ENCODE assay signal across 18 cellular contexts in genomic region chr4:6392407-6392806, GRCh38.
DNase-seq lines count a peak whose midpoint lies in the region; ATAC-seq lines count a peak whose summit lies in the region.
"Had no signal": no experiment of that assay in that cellular context is flagged by ENCODE, and none has a peak within 500 bp of the region (broad histone marks: within the 10 kb centered on the region; RNA-seq: fewer than 3 reads in every experiment).

No MANE protein-coding gene starts in this region.

- H3K4me3 ChIP-seq in esophagus (ENCODE audit: low read depth in 1 of 2, low read length in 2 of 2), result no peak overlapping the region
- H3K4me3 ChIP-seq: BLaER1 had no signal

- H3K36me3 ChIP-seq in esophagus (ENCODE audit: control insufficient read depth in 2 of 2, insufficient read depth in 2 of 2, low read length in 1 of 2), result no peaks in the 10 kb centered on the region
- H3K36me3 ChIP-seq: BLaER1 had no signal

- no peaks in the 10 kb centered on the region for H3K9me3 ChIP-seq in esophagus (ENCODE audit: control insufficient read depth in 2 of 2, insufficient read depth in 1 of 2, low read depth in 1 of 2, low read length in 1 of 2)
- H3K9me3 ChIP-seq: BLaER1, Caco-2 had no signal

- intact Hi-C loops in left ventricle myocardium superior (cut with micrococcal nuclease) (no loop called here), Right ventricle myocardium superior (cut with DNase I) (no loop called here)

- H3K27ac ChIP-seq in cingulate gyrus (ENCODE audit: low read depth, low read length) (peak overlapping the region; percentile 60), esophagus (ENCODE audit: low read depth in 2 of 2, low read length in 1 of 2) (peak overlapping the region; percentile 82 to 88)
- H3K27ac ChIP-seq: 22Rv1, BLaER1, C4-2B had no signal

- H3K27me3 ChIP-seq in esophagus (ENCODE audit: control insufficient read depth in 1 of 2, insufficient read depth in 2 of 2, low read length in 2 of 2), result no peaks in the 10 kb centered on the region

- 89 to 90% methylated on average over 7 of the region's 7 CpGs for WGBS in esophagus, 2 donors

- peaks cover 7 to 32% of the 10 kb centered on the region in 2 donors for H3K4me1 ChIP-seq in esophagus (ENCODE audit: control insufficient read depth in 2 of 2, insufficient read depth in 2 of 2, low read length in 1 of 2)
- H3K4me1 ChIP-seq: Caco-2 had no signal

- DNase-seq in left ventricle myocardium superior (peak; percentile 14), Right ventricle myocardium superior (no peak), SKM-1 (lab: John Stamatoyannopoulos, UW; ENCODE audit: unreplicated experiment) (no peak), HK-2 (ENCODE audit: unreplicated experiment) (no peak)
- DNase-seq in activated CD4-positive, CD25-positive, alpha-beta regulatory T cell (lab: John Stamatoyannopoulos, UW), result no peak
- DNase-seq in activated CD4-positive, CD25-positive, alpha-beta regulatory T cell treated with anti-CD3 and anti-CD28 coated beads, Interleukin-2, amount 50 U/mL, for 72 hours, result no peak
- DNase-seq: Caco-2; CD4-positive, CD25-positive, alpha-beta regulatory T cell; CD8-positive, alpha-beta T cell; DMS153; DND-41; GOT3; H9 had no signal

- ATAC-seq in left ventricle myocardium superior, result no peak
- no peak for ATAC-seq in Right ventricle myocardium superior (ENCODE audit: poor library complexity)
- ATAC-seq: CD8-positive, alpha-beta T cell had no signal
